In genomic region chr6:24721461-24722215, GRCh38 we compare ENCODE assay signal across 8 cellular contexts. TPM values are rescaled to one million over a fixed set of nuclear protein-coding genes. Genes with fewer than 3 reads are reported as not detected.
DNase-seq lines count a peak whose midpoint lies in the region; ATAC-seq, FAIRE-seq and TF ChIP-seq lines count a peak whose summit lies in the region.

No MANE protein-coding gene starts in this region.

- H3K36me3 ChIP-seq in keratinocyte (ENCODE audit: control insufficient read depth in 2 of 2, extremely low read depth in 1 of 2, insufficient read depth in 2 of 2, low read length in 2 of 2) (peaks cover 2 to 6% of the 10 kb centered on the region in 2 experiments), stomach (peaks cover 0 to 8% (median 4%) of the 10 kb centered on the region in 4 donors)

- H2AFZ ChIP-seq in keratinocyte (ENCODE audit: control insufficient read depth, low read length), result peak overlapping the region; percentile 79

- intact Hi-C loops in stomach (cut with DNase I; ENCODE audit: low total_unique reads), result no loop called here

- TF ChIP-seq EP300 in stomach (IDR thresholded peaks at IDR 0.05), result no peak

- TF ChIP-seq CTCF in AG09319 (IDR thresholded peaks at IDR 0.05; ENCODE audit: low read depth, low read length) (no peak), brain (conservative IDR thresholded peaks at IDR 0.05) (no peak), keratinocyte (optimal IDR thresholded peaks at IDR 0.05 in 1 of 3, IDR thresholded peaks at IDR 0.05 in 1 of 3, conservative IDR thresholded peaks at IDR 0.05 in 1 of 3; ENCODE audit: extremely low read depth in 1 of 3, insufficient read depth in 2 of 3, low read length in 3 of 3) (no peak), stomach (IDR thresholded peaks at IDR 0.05) (no peak)

- H4K20me1 ChIP-seq in keratinocyte (ENCODE audit: control insufficient read depth, extremely low read depth, insufficient read depth, low read length), result peaks cover 9% of the 10 kb centered on the region

- H3K27me3 Mint-ChIP-seq in brain, result peaks cover 34% of the 10 kb centered on the region

- peak; percentile 28 for ATAC-seq in GM18508 (IDR thresholded peaks at IDR 0.05; ENCODE audit: insufficient read depth, unreplicated experiment)
- ATAC-seq in HG02840 (IDR thresholded peaks at IDR 0.05; ENCODE audit: low FRiP score, unreplicated experiment), result peak; percentile 44

- no peaks in the 10 kb centered on the region for H3K9me3 ChIP-seq in keratinocyte (ENCODE audit: control insufficient read depth, low read depth, low read length)
- no peaks in the 10 kb centered on the region for H3K9me3 ChIP-seq in stomach

- dilution Hi-C loops in keratinocyte (cut with MboI; ENCODE audit: extremely low pct_ligation_motif_present, low sequenced_read_pairs), result no loop called here

- peak overlapping the region; percentile 85 to 99 (median 90) for H3K4me3 Mint-ChIP-seq in brain

- H3K27ac ChIP-seq in keratinocyte (ENCODE audit: control insufficient read depth, insufficient read depth, low read length) (peak overlapping the region; percentile 100), stomach (peak overlapping the region; percentile 96 to 100 (median 99))

- H3K4me1 ChIP-seq in keratinocyte (ENCODE audit: control insufficient read depth, extremely low read depth, insufficient read depth, low read length) (peaks cover 12% of the 10 kb centered on the region), stomach (peaks cover 7 to 35% (median 23%) of the 10 kb centered on the region in 4 donors)

- H3K79me2 ChIP-seq in keratinocyte (ENCODE audit: control insufficient read depth, insufficient read depth, low read length), result peaks cover 39% of the 10 kb centered on the region

- H3K27me3 ChIP-seq in keratinocyte (ENCODE audit: control insufficient read depth, extremely low read depth, insufficient read depth, low read length), result no peaks in the 10 kb centered on the region
- no peaks in the 10 kb centered on the region for H3K27me3 ChIP-seq in stomach

- peaks cover 0 to 2% (median 0%) of the 10 kb centered on the region in 5 experiments for H3K9me3 Mint-ChIP-seq in brain

- H3K4me3 ChIP-seq in keratinocyte (ENCODE audit: control insufficient read depth in 2 of 3, extremely low read depth in 1 of 3, insufficient read depth in 2 of 3, low read depth in 1 of 3, low read length in 3 of 3), result peak overlapping the region; percentile 35 to 61 (median 51)
- peak overlapping the region; percentile 49 to 95 (median 54) for H3K4me3 ChIP-seq in stomach

- FAIRE-seq in keratinocyte (lab: Jason Lieb, UNC), result peak; percentile 80

- peak; percentile 63 for DNase-seq in AG09319 (ENCODE audit: extremely low read depth, low read depth)
- peak; percentile 89 for DNase-seq in NCI-H774 (lab: John Stamatoyannopoulos, UW)
- no peak for DNase-seq in keratinocyte (ENCODE audit: low read depth, low spot score)
- peak; percentile 87 for DNase-seq in stomach
- no peak for DNase-seq in GF-D8 (lab: John Stamatoyannopoulos, UW)

- WGBS in stomach, 5 donors, result 4 to 10% (median 6%) methylated on average over 26 of the region's 26 CpGs

- H3K4me2 ChIP-seq in keratinocyte (ENCODE audit: control insufficient read depth, extremely low read depth, insufficient read depth, low read depth, low read length), result peak overlapping the region; percentile 73

- TF ChIP-seq POLR2A in stomach (IDR thresholded peaks at IDR 0.05), result peak in 2 of 4 donors; percentile 50 to 85

- peak overlapping the region; percentile 97 to 100 (median 99) for H3K27ac Mint-ChIP-seq in brain

- H3K9me1 ChIP-seq in keratinocyte (ENCODE audit: control insufficient read depth, extremely low read depth, insufficient read depth, low read length), result no peaks in the 10 kb centered on the region

- H3K36me3 Mint-ChIP-seq in brain, result peaks cover 30% of the 10 kb centered on the region

- peaks cover 35% of the 10 kb centered on the region for H3K4me1 Mint-ChIP-seq in brain

- peak overlapping the region; percentile 100 for H3K9ac ChIP-seq in keratinocyte (ENCODE audit: control insufficient read depth, extremely low read depth, insufficient read depth, low read length)

RNA-seq across cellular contexts. Expression of gene C6orf62, which starts 2.7 kb away (rescaled TPM):
- polyA plus RNA-seq in brain (ENCODE audit: insufficient read depth, low read depth, low replicate concordance), result 67.5 TPM
- polyA plus RNA-seq in keratinocyte, result 55.4 to 78.8 TPM (median 77.3 TPM) in 3 replicates
- polyA plus RNA-seq in keratinocyte (2011; ENCODE audit: low read depth), result 19.2 TPM
- 51.1 and 108 TPM in 2 replicates for polyA plus RNA-seq in keratinocyte (2011; cell fraction: cytosol; rRNA removed)
- polyA plus RNA-seq in keratinocyte (2011; cell fraction: nucleus; rRNA removed), result 82.0 and 86.5 TPM in 2 replicates
- 57.1 and 62.6 TPM in 2 replicates for polyA plus RNA-seq in keratinocyte (2012; ENCODE audit: low replicate concordance)
- 38.1 to 103 TPM (median 67.5 TPM) in 3 replicates for polyA minus RNA-seq in keratinocyte
- 70.4 TPM for polyA minus RNA-seq in keratinocyte (2011; cell fraction: cytosol; rRNA and poly(A)+ RNA removed)
- polyA minus RNA-seq in keratinocyte (2011; cell fraction: nucleus; rRNA and poly(A)+ RNA removed), result 37.9 and 58.5 TPM in 2 replicates
- 10 to 100 TPM; 29.5 to 87.1 (median 66.5) TPM for total RNA-seq in stomach
- 10 to 100 TPM; 34.5 to 40.8 (median 37.4) TPM for polyA plus RNA-seq in stomach

RNA-seq across cellular contexts. Expression of gene GMNN, which starts 53.1 kb away (rescaled TPM):
- polyA plus RNA-seq in brain (ENCODE audit: insufficient read depth, low read depth, low replicate concordance) (25.0 TPM), keratinocyte (8.5 to 28.4 TPM (median 21.2 TPM) in 3 replicates), stomach (10 to 100 TPM; 17.3 to 40.7 (median 33.0) TPM)
- 31.4 TPM for polyA plus RNA-seq in keratinocyte (2011; ENCODE audit: low read depth)
- 9.7 and 14.0 TPM in 2 replicates for polyA plus RNA-seq in keratinocyte (2011; cell fraction: cytosol; rRNA removed)
- 7.3 and 9.5 TPM in 2 replicates for polyA plus RNA-seq in keratinocyte (2011; cell fraction: nucleus; rRNA removed)
- 7.8 and 26.3 TPM in 2 replicates for polyA plus RNA-seq in keratinocyte (2012; ENCODE audit: low replicate concordance)
- polyA minus RNA-seq in keratinocyte, result 1.5 to 10.4 TPM (median 8.4 TPM) in 3 replicates
- polyA minus RNA-seq in keratinocyte (2011; cell fraction: cytosol; rRNA and poly(A)+ RNA removed), result 7.9 TPM
- polyA minus RNA-seq in keratinocyte (2011; cell fraction: nucleus; rRNA and poly(A)+ RNA removed), result 2.8 and 3.8 TPM in 2 replicates
- 100 to 1,000 TPM in 1 of 5 donors, 10 to 100 TPM in 2, 1 to 10 TPM in 1, not detected in 1; 2.7 to 142 (median 26.7) TPM for total RNA-seq in stomach

RNA-seq across cellular contexts. Expression of gene ACOT13, which starts 54.8 kb away (rescaled TPM):
- 49.9 TPM for polyA plus RNA-seq in brain (ENCODE audit: insufficient read depth, low read depth, low replicate concordance)
- polyA plus RNA-seq in keratinocyte, result 29.5 to 57.9 TPM (median 41.5 TPM) in 3 replicates
- polyA plus RNA-seq in keratinocyte (2011; ENCODE audit: low read depth), result 124 TPM
- 43.1 and 68.9 TPM in 2 replicates for polyA plus RNA-seq in keratinocyte (2011; cell fraction: cytosol; rRNA removed)
- 21.8 and 22.7 TPM in 2 replicates for polyA plus RNA-seq in keratinocyte (2011; cell fraction: nucleus; rRNA removed)
- polyA plus RNA-seq in keratinocyte (2012; ENCODE audit: low replicate concordance), result 34.7 and 35.6 TPM in 2 replicates
- polyA minus RNA-seq in keratinocyte, result 4.8 to 18.6 TPM (median 5.2 TPM) in 3 replicates
- 10.9 TPM for polyA minus RNA-seq in keratinocyte (2011; cell fraction: cytosol; rRNA and poly(A)+ RNA removed)
- 1.6 and 1.9 TPM in 2 replicates for polyA minus RNA-seq in keratinocyte (2011; cell fraction: nucleus; rRNA and poly(A)+ RNA removed)
- 10 to 100 TPM in 1 of 5 donors, 1 to 10 TPM in 4; 2.9 to 10.4 (median 6.1) TPM for total RNA-seq in stomach
- polyA plus RNA-seq in stomach, result 10 to 100 TPM; 19.9 to 22.1 (median 21.4) TPM

RNA-seq across cellular contexts. Expression of gene TDP2, which starts 54.9 kb away (rescaled TPM):
- 54.8 TPM for polyA plus RNA-seq in brain (ENCODE audit: insufficient read depth, low read depth, low replicate concordance)
- 21.5 to 39.8 TPM (median 24.2 TPM) in 3 replicates for polyA plus RNA-seq in keratinocyte
- polyA plus RNA-seq in keratinocyte (2011; ENCODE audit: low read depth), result 25.9 TPM
- polyA plus RNA-seq in keratinocyte (2011; cell fraction: cytosol; rRNA removed), result 21.0 and 36.1 TPM in 2 replicates
- 20.8 and 26.0 TPM in 2 replicates for polyA plus RNA-seq in keratinocyte (2011; cell fraction: nucleus; rRNA removed)
- 28.0 and 39.3 TPM in 2 replicates for polyA plus RNA-seq in keratinocyte (2012; ENCODE audit: low replicate concordance)
- polyA minus RNA-seq in keratinocyte, result 7.0 to 15.9 TPM (median 8.6 TPM) in 3 replicates
- 12.3 TPM for polyA minus RNA-seq in keratinocyte (2011; cell fraction: cytosol; rRNA and poly(A)+ RNA removed)
- 5.4 and 8.6 TPM in 2 replicates for polyA minus RNA-seq in keratinocyte (2011; cell fraction: nucleus; rRNA and poly(A)+ RNA removed)
- total RNA-seq in stomach, result 100 to 1,000 TPM in 1 of 5 donors, 10 to 100 TPM in 4; 18.7 to 112 (median 21.0) TPM
- polyA plus RNA-seq in stomach, result 10 to 100 TPM; 23.5 to 43.5 (median 31.4) TPM

Comparison
In these comparisons a context has a peak if more than half of its experiments do, and no peak if none do; other contexts are left out.
1. DNase-seq: peak in AG09319 (single experiment), NCI-H774 (single experiment) and stomach (single experiment); none in keratinocyte (single experiment) and GF-D8 (single experiment).